ENCODE assay signal across 10 cellular contexts in genomic region chr4:140186651-140187315, GRCh38. TPM values are rescaled to one million over a fixed set of nuclear protein-coding genes. Genes with fewer than 3 reads are reported as not detected.
DNase-seq lines count a peak whose midpoint lies in the region; ATAC-seq and TF ChIP-seq lines count a peak whose summit lies in the region.
"Had no signal": no experiment of that assay in that cellular context is flagged by ENCODE, and none has a peak within 500 bp of the region (broad histone marks: within the 10 kb centered on the region; RNA-seq: fewer than 3 reads in every experiment).

No MANE protein-coding gene starts in this region.

- WGBS in thyroid gland, 2 donors, result 67 to 85% methylated on average over 9 of the region's 9 CpGs

- H3K4me1 ChIP-seq in adipocyte (ENCODE audit: control insufficient read depth, insufficient read depth, low read length), result peaks cover 22% of the 10 kb centered on the region
- peaks cover 9 to 26% of the 10 kb centered on the region in 2 donors for H3K4me1 ChIP-seq in thyroid gland
- H3K4me1 ChIP-seq in HAP-1, result no peaks in the 10 kb centered on the region

- intact Hi-C loops in thyroid gland (cut with DNase I), result no loop called here

- in situ Hi-C loops in HAP-1 (cut with MboI; ENCODE audit: low sequenced_read_pairs), result no loop called here

- DNase-seq in HS-27A (ENCODE audit: low read depth) (peak; percentile 12), adipocyte (ENCODE audit: low read depth) (peak; percentile 60), inferior parietal cortex (ENCODE audit: extremely low spot score) (peak; percentile 25), thyroid gland (peak; percentile 40 to 60), HAP-1 (ENCODE audit: low spot score in 2 of 2) (no peak)
- DNase-seq in stimulated activated CD4-positive, alpha-beta T cell treated with anti-CD3 and anti-CD28 coated beads, Interleukin-4, amount 100 ng/mL, for 1 hour, result no peak
- DNase-seq: activated CD4-positive, CD25-positive, alpha-beta regulatory T cell; activated naive CD8-positive, alpha-beta T cell treated with anti-CD3 and anti-CD28 coated beads for 36 hours; NCI-H82 had no signal

- no peaks in the 10 kb centered on the region for H3K9me3 ChIP-seq in adipocyte (ENCODE audit: control insufficient read depth, low read length)
- no peaks in the 10 kb centered on the region for H3K9me3 ChIP-seq in thyroid gland
- no peaks in the 10 kb centered on the region for H3K9me3 ChIP-seq in HAP-1

- no peak for TF ChIP-seq CTCF in thyroid gland (IDR thresholded peaks at IDR 0.05)

- TF ChIP-seq POLR2A in thyroid gland (IDR thresholded peaks at IDR 0.05), result no peak

- H3K27me3 ChIP-seq in adipocyte (replicated peaks; ENCODE audit: control insufficient read depth, insufficient read depth, low read length), result no peaks in the 10 kb centered on the region
- H3K27me3 ChIP-seq in thyroid gland, result no peaks in the 10 kb centered on the region
- H3K27me3 ChIP-seq in HAP-1 (ENCODE audit: low read depth), result peaks cover 2% of the 10 kb centered on the region; the same call in 1 of the 2 replicates

- H3K4me3 ChIP-seq in adipocyte (ENCODE audit: low read length) (no peak overlapping the region), thyroid gland (replicated peaks in 1 of 3) (no peak overlapping the region), HAP-1 (no peak overlapping the region)

- H3K36me3 ChIP-seq in adipocyte (ENCODE audit: control insufficient read depth, insufficient read depth, low read length, severe bottlenecking) (no peaks in the 10 kb centered on the region), thyroid gland (no peaks in the 10 kb centered on the region), HAP-1 (replicated peaks) (no peaks in the 10 kb centered on the region)

- no peak overlapping the region for H3K9ac ChIP-seq in adipocyte (ENCODE audit: low read length)

- ATAC-seq in HG03520 (IDR thresholded peaks at IDR 0.05; ENCODE audit: unreplicated experiment), result no peak

- no peak overlapping the region for H3K27ac ChIP-seq in thyroid gland

RNA-seq across cellular contexts. Expression of gene MAML3, which starts 32.8 kb away (rescaled TPM):
- total RNA-seq in thyroid gland, result 10 to 100 TPM in 2 of 4 donors, 1 to 10 TPM in 2; 5.7 to 14.1 (median 11.4) TPM

Comparison
In these comparisons a context has a peak if more than half of its experiments do, and no peak if none do; other contexts are left out.
1. DNase-seq: peak in HS-27A (single experiment), adipocyte (single experiment), inferior parietal cortex (single experiment) and thyroid gland (2 of 2); none in HAP-1 (0 of 2) and stimulated activated CD4-positive, alpha-beta T cell treated with anti-CD3 and anti-CD28 coated beads, Interleukin-4, amount 100 ng/mL, for 1 hour (single experiment).